In the genomic region with DNA sequence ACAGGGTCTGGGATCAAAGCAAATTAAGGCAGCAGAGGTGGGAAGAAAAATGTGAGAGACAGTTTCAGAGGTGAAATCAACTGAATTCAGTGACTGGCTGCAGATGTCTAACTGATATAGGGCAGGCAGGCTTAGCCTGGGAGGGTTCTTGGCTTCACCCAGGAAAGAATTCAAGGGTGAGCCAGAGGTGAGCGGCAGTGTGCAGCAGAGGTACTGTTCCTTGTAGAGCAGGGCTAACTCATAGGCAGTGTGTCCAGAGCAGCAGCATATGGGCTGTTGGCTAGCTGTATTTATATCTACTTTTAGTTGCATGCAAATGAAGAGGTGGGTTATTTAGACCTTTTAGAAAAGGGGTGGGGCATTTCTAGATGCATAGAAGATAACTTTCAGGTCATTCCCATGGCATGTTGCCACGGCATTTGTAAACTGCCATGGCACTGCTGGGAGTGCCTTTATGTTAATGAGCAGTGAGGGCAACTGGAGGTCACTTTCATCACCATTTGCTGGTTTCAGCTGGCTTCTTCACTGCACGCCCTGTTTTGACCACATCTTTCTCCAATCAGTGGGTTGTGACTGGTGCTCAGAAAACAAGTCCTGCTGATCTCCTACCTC, we compare ENCODE assay signal across 19 cellular contexts.
DNase-seq lines count a peak whose midpoint lies in the region; ATAC-seq and TF ChIP-seq lines count a peak whose summit lies in the region.
"Had no signal": no experiment of that assay in that cellular context is flagged by ENCODE, and none has a peak within 500 bp of the region (broad histone marks: within the 10 kb centered on the region; RNA-seq: fewer than 3 reads in every experiment).

No MANE protein-coding gene starts in this region.

- 100% methylated on average over 3 of the region's 3 CpGs for WGBS in SK-N-SH (ENCODE audit: low lambda C conversion rate)
- 70 to 92% (median 81%) methylated on average over 3 of the region's 3 CpGs for WGBS in stomach, 5 donors

- ATAC-seq in SK-N-SH treated with all-trans-retinoic acid at 6 μM for 48 hours = peak; percentile 25; the same call in 2 of the 3 replicates
- no peak for ATAC-seq in naive thymus-derived CD8-positive, alpha-beta T cell
- no peak for ATAC-seq in foreskin keratinocyte
- no peak for ATAC-seq in GM19351 (IDR thresholded peaks at IDR 0.05; ENCODE audit: unreplicated experiment)
- ATAC-seq: natural killer cell had no signal

- TF ChIP-seq EP300 in SK-N-SH (IDR thresholded peaks at IDR 0.05; ENCODE audit: borderline replicate concordance in 1 of 2, low read depth in 1 of 2, low read length in 1 of 2) (no peak), stomach (IDR thresholded peaks at IDR 0.05) (no peak)

- H3K9ac ChIP-seq in SK-N-SH = no peak overlapping the region
- H3K9ac ChIP-seq: BLaER1 treated with 17β-estradiol and CSF1 and Interleukin-3, amounts not matched to agents 10 nM and 100 nM had no signal

- no peaks in the 10 kb centered on the region for H3K9me2 ChIP-seq in SK-N-SH

- H3F3A ChIP-seq in SK-N-SH (replicated peaks; ENCODE audit: insufficient read depth) = no peaks in the 10 kb centered on the region

- H4K20me1 ChIP-seq in SK-N-SH (ENCODE audit: insufficient read depth) = no peaks in the 10 kb centered on the region

- H3K9me3 ChIP-seq in SK-N-SH (no peaks in the 10 kb centered on the region), stomach (no peaks in the 10 kb centered on the region)
- H3K9me3 ChIP-seq: BLaER1 treated with 17β-estradiol and CSF1 and Interleukin-3, amounts not matched to agents 10 nM and 100 nM; colonic mucosa; thoracic aorta had no signal

- H3K36me3 ChIP-seq in SK-N-SH (replicated peaks in 1 of 2; ENCODE audit: control insufficient read depth in 1 of 2, insufficient read depth in 2 of 2, low read length in 1 of 2) = no peaks in the 10 kb centered on the region
- no peaks in the 10 kb centered on the region for H3K36me3 ChIP-seq in stomach
- H3K36me3 ChIP-seq: colonic mucosa, thoracic aorta had no signal

- H3K79me2 ChIP-seq in SK-N-SH (ENCODE audit: insufficient read depth) = no peaks in the 10 kb centered on the region

- no peaks in the 10 kb centered on the region for H3K27me3 ChIP-seq in SK-N-SH (ENCODE audit: insufficient read depth)
- no peaks in the 10 kb centered on the region for H3K27me3 ChIP-seq in stomach
- H3K27me3 ChIP-seq in foreskin keratinocyte = no peaks in the 10 kb centered on the region
- H3K27me3 ChIP-seq: BLaER1 treated with 17β-estradiol and CSF1 and Interleukin-3, amounts not matched to agents 10 nM and 100 nM; colonic mucosa had no signal

- H3K4me1 ChIP-seq in SK-N-SH (ENCODE audit: control insufficient read depth in 1 of 2, insufficient read depth in 2 of 2, low read depth in 1 of 2, low read length in 1 of 2) (peaks cover 0 to 13% of the 10 kb centered on the region in 2 experiments; a peak in 2 of 4 replicates), stomach (peaks cover 0 to 37% (median 16%) of the 10 kb centered on the region in 4 donors), foreskin keratinocyte (no peaks in the 10 kb centered on the region)
- H3K4me1 ChIP-seq: colonic mucosa had no signal

- H3K36me3 Mint-ChIP-seq in naive thymus-derived CD8-positive, alpha-beta T cell = peaks cover 4 to 40% (median 12%) of the 10 kb centered on the region in 3 donors
- H3K36me3 Mint-ChIP-seq: natural killer cell had no signal

- DNase-seq in SK-N-SH (no peak), amniotic epithelial cell (ENCODE audit: low read depth) (peak; percentile 19), iris pigment epithelial cell (ENCODE audit: low read depth) (peak; percentile 47), stomach (peak; percentile 33), foreskin keratinocyte (no peak)
- no peak for DNase-seq in naive thymus-derived CD8-positive, alpha-beta T cell
- DNase-seq: activated CD4-positive, alpha-beta memory T cell treated with anti-CD3 and anti-CD28 coated beads for 36 hours; activated naive CD4-positive, alpha-beta T cell treated with anti-CD3 and anti-CD28 coated beads for 36 hours; activated T-cell treated with anti-CD3 and anti-CD28 coated beads, Interleukin-2, amount 50 U/mL, for 1 hour; colonic mucosa; DMS153; H7; IMR-90; natural killer cell; stimulated activated CD4-positive, alpha-beta T cell treated with anti-CD3 and anti-CD28 coated beads, Interleukin-12 subunit alpha, Interleukin-12 subunit beta, amount 100 ng/mL, for 4 hours had no signal

- TF ChIP-seq POLR2A in stomach (IDR thresholded peaks at IDR 0.05) = no peak

- H3K4me3 ChIP-seq in SK-N-SH (ENCODE audit: low read depth in 2 of 2, low read length in 1 of 2) = no peak overlapping the region
- H3K4me3 ChIP-seq in stomach = no peak overlapping the region
- H3K4me3 ChIP-seq: BLaER1 treated with 17β-estradiol and CSF1 and Interleukin-3, amounts not matched to agents 10 nM and 100 nM; colonic mucosa; thoracic aorta had no signal

- H3K4me1 Mint-ChIP-seq in naive thymus-derived CD8-positive, alpha-beta T cell = peaks cover 2 to 13% (median 6%) of the 10 kb centered on the region in 4 donors

- no peak overlapping the region for H2AFZ ChIP-seq in SK-N-SH (ENCODE audit: low read depth)

- CTCF ChIA-PET in SK-N-SH (lab: Yijun Ruan, JAX) = no interaction called here

- intact Hi-C loops in stomach (cut with DNase I; ENCODE audit: low total_unique reads) = no loop called here

- no peak for TF ChIP-seq RAD21 in SK-N-SH (IDR thresholded peaks at IDR 0.05; ENCODE audit: low read length)

- no peaks in the 10 kb centered on the region for H3K9me3 Mint-ChIP-seq in naive thymus-derived CD8-positive, alpha-beta T cell
- H3K9me3 Mint-ChIP-seq: activated CD4-positive, alpha-beta memory T cell treated with anti-CD3 and anti-CD28 coated beads for 36 hours; activated naive CD4-positive, alpha-beta T cell treated with anti-CD3 and anti-CD28 coated beads for 36 hours; natural killer cell had no signal

- H3K27me3 Mint-ChIP-seq in naive thymus-derived CD8-positive, alpha-beta T cell = no peaks in the 10 kb centered on the region
- H3K27me3 Mint-ChIP-seq: activated CD4-positive, alpha-beta memory T cell treated with anti-CD3 and anti-CD28 coated beads for 36 hours had no signal

- H3K27ac ChIP-seq in SK-N-SH (ENCODE audit: low read depth in 2 of 2, low read length in 1 of 2) (peak overlapping the region in 1 of 2 experiments; percentile 18; a peak in 1 of 4 replicates), stomach (peak overlapping the region in 1 of 5 donors; percentile 27), foreskin keratinocyte (no peak overlapping the region)
- H3K27ac ChIP-seq: BLaER1 treated with 17β-estradiol and CSF1 and Interleukin-3, amounts not matched to agents 10 nM and 100 nM; colonic mucosa; thoracic aorta had no signal

- H3K4me3 Mint-ChIP-seq in naive thymus-derived CD8-positive, alpha-beta T cell = no peak overlapping the region
- H3K4me3 Mint-ChIP-seq: activated CD4-positive, alpha-beta memory T cell treated with anti-CD3 and anti-CD28 coated beads for 36 hours; activated naive CD4-positive, alpha-beta T cell treated with anti-CD3 and anti-CD28 coated beads for 36 hours; natural killer cell had no signal

- H3K27ac Mint-ChIP-seq in naive thymus-derived CD8-positive, alpha-beta T cell = peak overlapping the region in 1 of 10 donors; percentile 38
- H3K27ac Mint-ChIP-seq: activated CD4-positive, alpha-beta memory T cell treated with anti-CD3 and anti-CD28 coated beads for 36 hours; activated naive CD4-positive, alpha-beta T cell treated with anti-CD3 and anti-CD28 coated beads for 36 hours; natural killer cell had no signal

- TF ChIP-seq CTCF in SK-N-SH (IDR thresholded peaks at IDR 0.05) = no peak
- TF ChIP-seq CTCF in stomach (IDR thresholded peaks at IDR 0.05) = no peak
- no peak for TF ChIP-seq CTCF in foreskin keratinocyte (conservative IDR thresholded peaks at IDR 0.05)

- POLR2A ChIA-PET in SK-N-SH (lab: Yijun Ruan, JAX) = no interaction called here
- POLR2A ChIA-PET in naive thymus-derived CD8-positive, alpha-beta T cell (lab: Charles Lee) = no interaction called here

- H3K4me2 ChIP-seq in SK-N-SH = no peak overlapping the region

TF ChIP-seq in SK-N-SH treated with all-trans-retinoic acid at 6 μM for 48 hours, 23 proteins besides CTCF, POLR2A, EP300 and RAD21 (continues in another document):
- TF ChIP-seq ISL1 (CRISPR knock-in tag; IDR thresholded peaks at IDR 0.05) (no peak), TOX (CRISPR knock-in tag; IDR thresholded peaks at IDR 0.05; ENCODE audit: borderline replicate concordance) (no peak), ZNF565 (CRISPR knock-in tag; conservative IDR thresholded peaks at IDR 0.05; ENCODE audit: low read depth) (no peak), GLIS3 (CRISPR knock-in tag; IDR thresholded peaks at IDR 0.05) (no peak), RARB (CRISPR knock-in tag; IDR thresholded peaks at IDR 0.05) (no peak), ZNF8 (CRISPR knock-in tag; IDR thresholded peaks at IDR 0.05) (no peak)

TF ChIP-seq in SK-N-SH, 30 proteins besides CTCF, POLR2A, EP300 and RAD21:
- no peak for TF ChIP-seq TAF1 (IDR thresholded peaks at IDR 0.05; ENCODE audit: borderline replicate concordance, low read depth, low read length)
TF ChIP-seq in SK-N-SH: peak in this region for 0.

Comparison
In these comparisons a context has a peak if more than half of its experiments do, and no peak if none do; other contexts are left out.
1. DNase-seq: peak in amniotic epithelial cell (single experiment), iris pigment epithelial cell (single experiment) and stomach (single experiment); none in SK-N-SH (single experiment), naive thymus-derived CD8-positive, alpha-beta T cell (0 of 10) and foreskin keratinocyte (0 of 2).